2 cellular contexts compared by ENCODE assay signal in genomic region chr6:151393410-151393809, GRCh38.
TF ChIP-seq lines count a peak whose summit lies in the region.

No MANE protein-coding gene starts in this region.

TF ChIP-seq in SK-N-SH, 30 proteins besides CTCF, POLR2A, EP300 and RAD21 (continued from another document):
- TF ChIP-seq ELF1 (IDR thresholded peaks at IDR 0.05) (no peak), TAF1 (IDR thresholded peaks at IDR 0.05; ENCODE audit: borderline replicate concordance, low read depth, low read length) (no peak), MEF2A (IDR thresholded peaks at IDR 0.05; ENCODE audit: borderline replicate concordance, low read depth) (no peak), TCF12 (IDR thresholded peaks at IDR 0.05) (no peak), TEAD4 (IDR thresholded peaks at IDR 0.05; ENCODE audit: borderline replicate concordance, insufficient read depth) (no peak), RFX5 (IDR thresholded peaks at IDR 0.05; ENCODE audit: low read length) (no peak), IRF3 (IDR thresholded peaks at IDR 0.05; ENCODE audit: low read depth, low read length) (no peak), MAX (IDR thresholded peaks at IDR 0.05; ENCODE audit: low read depth) (no peak)

TF ChIP-seq in SK-N-SH treated with all-trans-retinoic acid at 6 μM for 48 hours, 23 proteins besides CTCF, POLR2A, EP300 and RAD21 (continued from another document):
- TF ChIP-seq TSHZ2 (CRISPR knock-in tag; IDR thresholded peaks at IDR 0.05), result no peak
- no peak for TF ChIP-seq POU6F1 (CRISPR knock-in tag; IDR thresholded peaks at IDR 0.05; ENCODE audit: borderline replicate concordance, low read depth)
- no peak for TF ChIP-seq ESRRG (CRISPR knock-in tag; IDR thresholded peaks at IDR 0.05)
- no peak for TF ChIP-seq TCF4 (CRISPR knock-in tag; IDR thresholded peaks at IDR 0.05; ENCODE audit: borderline replicate concordance)
- no peak for TF ChIP-seq ZC3H10 (CRISPR knock-in tag; IDR thresholded peaks at IDR 0.05)
